Comparison of ENCODE assay signal across 1 cellular context in the genomic region with DNA sequence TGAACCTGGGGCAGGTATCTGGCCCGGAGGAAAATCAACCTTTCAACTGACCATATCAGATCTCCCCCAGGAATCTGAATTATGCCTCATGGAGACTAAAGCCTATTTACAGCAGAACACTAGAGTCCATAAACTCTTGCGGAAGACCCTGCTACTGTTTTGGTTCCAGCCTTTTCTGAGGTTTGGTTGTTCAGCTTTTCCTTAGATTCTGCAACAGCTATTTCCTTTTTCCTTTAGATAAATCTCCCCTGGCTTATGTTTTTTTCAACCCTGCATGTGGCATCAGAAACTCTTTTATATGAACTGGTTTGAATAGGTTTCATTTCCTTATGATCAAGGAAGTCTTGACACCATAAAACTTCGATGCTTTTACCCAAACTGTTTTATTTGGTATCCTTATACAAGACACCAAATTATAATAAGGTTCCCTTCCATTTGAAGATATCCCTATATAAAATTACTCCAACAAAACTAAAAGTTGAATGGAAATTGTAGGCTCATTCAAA.
TF ChIP-seq lines count a peak whose summit lies in the region.

No MANE protein-coding gene starts in this region.

TF ChIP-seq in endothelial cell of umbilical vein, 7 proteins besides CTCF, POLR2A, EP300 and RAD21 (continued from another document):
- TF ChIP-seq, protein P1, sequence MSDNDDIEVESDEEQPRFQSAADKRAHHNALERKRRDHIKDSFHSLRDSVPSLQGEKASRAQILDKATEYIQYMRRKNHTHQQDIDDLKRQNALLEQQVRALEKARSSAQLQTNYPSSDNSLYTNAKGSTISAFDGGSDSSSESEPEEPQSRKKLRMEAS (IDR thresholded peaks at IDR 0.05; ENCODE audit: insufficient read depth, insufficient read length): no peak
- no peak for TF ChIP-seq POLR2AphosphoS5 (IDR thresholded peaks at IDR 0.05; ENCODE audit: insufficient read depth, low read depth, low read length)
